Comparison of ENCODE assay signal across 8 cellular contexts in genomic region chr17:21316212-21316886, GRCh38. TPM values are rescaled to one million over a fixed set of nuclear protein-coding genes. Genes with fewer than 3 reads are reported as not detected.
DNase-seq lines count a peak whose midpoint lies in the region; ATAC-seq, FAIRE-seq and TF ChIP-seq lines count a peak whose summit lies in the region.
"Not testable (repeated sequence)": the region's sequence is repeated elsewhere in the genome, so short reads cannot be mapped to it uniquely, and the experiment has no call there.

No MANE protein-coding gene starts in this region.

- H3K4me3 ChIP-seq in A549, lung: not testable (repeated sequence)
- H3K4me3 ChIP-seq in OCI-LY7 (ENCODE audit: low read depth, low read length, poor library complexity, severe bottlenecking): peak overlapping the region; percentile 54
- H3K4me3 ChIP-seq in sigmoid colon: peak overlapping the region in 3 of 4 donors; percentile 21 to 24 (median 24)

- DNase-seq in A549 (ENCODE audit: low read depth in 1 of 2, low spot score in 1 of 2); OCI-LY7 (ENCODE audit: low spot score); lung (ENCODE audit: low spot score): not testable (repeated sequence)
- DNase-seq in activated T-cell treated with anti-CD3 and anti-CD28 coated beads, Interleukin-2, amount 50 U/mL, for 48 hours: peak; percentile 33
- peak; percentile 57 for DNase-seq in sigmoid colon

- TF ChIP-seq RAD21 in A549 (conservative IDR thresholded peaks at IDR 0.05 in 1 of 2, IDR thresholded peaks at IDR 0.05 in 1 of 2): not testable (repeated sequence)

- intact Hi-C loops in OCI-LY7 (cut with micrococcal nuclease; ENCODE audit: unreplicated experiment); sigmoid colon (cut with DNase I): not testable (repeated sequence)

- not testable (repeated sequence) for H3K79me2 ChIP-seq in OCI-LY7 (ENCODE audit: insufficient read depth, low read depth, low read length)

- H3K4me1 ChIP-seq in A549 (peaks cover 23% of the 10 kb centered on the region), OCI-LY7 (ENCODE audit: insufficient read depth, low read length, poor library complexity, severe bottlenecking) (peaks cover 13% of the 10 kb centered on the region)
- H3K4me1 ChIP-seq in lung (ENCODE audit: control insufficient read depth in 2 of 2, insufficient read depth in 2 of 2, low read length in 2 of 2); sigmoid colon: not testable (repeated sequence)

- POLR2A ChIA-PET in A549 (lab: Yijun Ruan, JAX); OCI-LY7 (lab: Charles Lee): not testable (repeated sequence)

- TF ChIP-seq POLR2A in A549 (IDR thresholded peaks at IDR 0.05; ENCODE audit: low read length); sigmoid colon (IDR thresholded peaks at IDR 0.05): not testable (repeated sequence)

- H3K9me3 ChIP-seq in A549; OCI-LY7 (ENCODE audit: low read length); lung (ENCODE audit: control insufficient read depth in 2 of 2, insufficient read depth in 1 of 2, low read length in 1 of 2); sigmoid colon: not testable (repeated sequence)

- not testable (repeated sequence) for FAIRE-seq in A549 (lab: Jason Lieb, UNC)

- not testable (repeated sequence) for H3K27me3 ChIP-seq in lung (ENCODE audit: control insufficient read depth, insufficient read depth); sigmoid colon

- not testable (repeated sequence) for H4K20me1 ChIP-seq in OCI-LY7 (ENCODE audit: insufficient read depth, low read length)

- CTCF ChIA-PET in A549 (lab: Yijun Ruan, JAX): interaction anchor here (1.5 kb wide), 1 partner anchor 197 kb away, joined by 4 read pairs; no protein-coding TSS in a partner anchor
- CTCF ChIA-PET in OCI-LY7 (lab: Charles Lee; ENCODE audit: unreplicated experiment): not testable (repeated sequence)

- TF ChIP-seq CTCF in A549 (IDR thresholded peaks at IDR 0.05): 0 out of 3 replicates have a peak, but pooled peaks have one; percentile 18
- TF ChIP-seq CTCF in OCI-LY7 (conservative IDR thresholded peaks at IDR 0.05; ENCODE audit: low read length): peak; percentile 35; the same call in 1 of the 2 replicates
- not testable (repeated sequence) for TF ChIP-seq CTCF in lung (IDR thresholded peaks at IDR 0.05; ENCODE audit: control extremely low read depth, extremely low read depth)
- peak in 1 of 4 experiments; percentile 19 for TF ChIP-seq CTCF in sigmoid colon (IDR thresholded peaks at IDR 0.05)

- 0 out of 2 replicates have a peak overlapping the region, but pooled peaks have one; percentile 46 for H2AFZ ChIP-seq in OCI-LY7 (ENCODE audit: low read length)

- not testable (repeated sequence) for BruUV-seq in OCI-LY7 (replicated peaks; lab: Mats Ljungman, UMichigan)

- ATAC-seq in A549 (peak; percentile 54 to 81), GM19351 (IDR thresholded peaks at IDR 0.05; ENCODE audit: unreplicated experiment) (peak; percentile 68), HG02759 (IDR thresholded peaks at IDR 0.05; ENCODE audit: unreplicated experiment) (peak; percentile 77), esophagus mucosa (peak; percentile 73), lung (ENCODE audit: insufficient read depth, low FRiP score) (peak; percentile 84)

- not testable (repeated sequence) for H3K9me2 ChIP-seq in OCI-LY7 (ENCODE audit: insufficient read depth, low read length)

- peak overlapping the region; percentile 49 for H3K4me2 ChIP-seq in A549
- H3K4me2 ChIP-seq in OCI-LY7 (ENCODE audit: low read length): peak overlapping the region; percentile 59

- not testable (repeated sequence) for H3K36me3 ChIP-seq in OCI-LY7 (ENCODE audit: insufficient read depth, low read length)
- H3K36me3 ChIP-seq in lung (ENCODE audit: control insufficient read depth in 2 of 2, insufficient read depth in 2 of 2, low read length in 2 of 2): peaks cover 8 to 24% of the 10 kb centered on the region in 2 donors
- H3K36me3 ChIP-seq in sigmoid colon: peaks cover 0 to 34% (median 1%) of the 10 kb centered on the region in 4 donors

- H3K27ac ChIP-seq in A549 (peak overlapping the region; percentile 42 to 77; a peak in 4 of 6 replicates), sigmoid colon (peak overlapping the region; percentile 64 to 87 (median 80))
- H3K27ac ChIP-seq in OCI-LY7 (ENCODE audit: low read depth, low read length, poor library complexity, severe bottlenecking); lung (ENCODE audit: low read depth in 1 of 2, low read length in 1 of 2): not testable (repeated sequence)

- WGBS in A549 (ENCODE audit: missing lambda C conversion rate): 58% methylated on average over 4 of the region's 39 CpGs
- whole genome bisulfite sequencing in lung, 2 donors: 44 to 75% methylated on average over 3 to 9 of the region's 39 CpGs
- WGBS in sigmoid colon, 2 donors: 43 to 48% methylated on average over 8 to 9 of the region's 39 CpGs

- not testable (repeated sequence) for TF ChIP-seq EP300 in A549 (IDR thresholded peaks at IDR 0.05); sigmoid colon (IDR thresholded peaks at IDR 0.05)

RNA-seq across cellular contexts. Expression of gene MAP2K3, which starts 31.8 kb away (rescaled TPM):
- polyA plus RNA-seq in A549 (2011; rRNA removed) (13.9 and 25.0 TPM in 2 replicates), A549 (2017; fragmentation: RNase III; extraction: RNeasy Plus Mini Kit Qiagen cat#74134 plus additional on column Dnase treatment) (36.9 to 42.8 TPM (median 37.1 TPM) in 3 replicates), lung (10 to 100 TPM; 53.9 to 99.5 TPM), sigmoid colon (10 to 100 TPM; 43.8 to 59.1 (median 54.8) TPM)
- polyA plus RNA-seq in A549 (2012; cell fraction: cytosol; rRNA removed): 53.0 and 68.6 TPM in 2 replicates
- polyA plus RNA-seq in A549 (2012; cell fraction: nucleus; rRNA removed): 114 and 126 TPM in 2 replicates
- 28.0 and 35.0 TPM in 2 replicates for polyA minus RNA-seq in A549 (2011; rRNA and poly(A)+ RNA removed)
- total RNA-seq in OCI-LY7 (2014; rRNA removed; shearing (Covaris generic)): 13.6 and 27.8 TPM in 2 replicates
- total RNA-seq in OCI-LY7 (2022) (70.3 and 71.5 TPM in 2 replicates), esophagus mucosa (41.3 TPM), lung (100 to 1,000 TPM in 1 of 2 donors, 10 to 100 TPM in 1; 36.4 to 111 TPM), sigmoid colon (10 to 100 TPM in 3 of 4 donors, 1 to 10 TPM in 1; 9.5 to 23.3 (median 13.3) TPM)

RNA-seq across cellular contexts. Expression of gene KCNJ12, which starts 59.8 kb away (rescaled TPM):
- 0.34 and 0.38 TPM in 2 replicates for polyA plus RNA-seq in A549 (2011; rRNA removed)
- 0.82 and 1.0 TPM in 2 replicates for polyA plus RNA-seq in A549 (2012; cell fraction: cytosol; rRNA removed)
- polyA plus RNA-seq in A549 (2012; cell fraction: nucleus; rRNA removed): 1.5 and 1.7 TPM in 2 replicates
- polyA plus RNA-seq in A549 (2017; fragmentation: RNase III; extraction: RNeasy Plus Mini Kit Qiagen cat#74134 plus additional on column Dnase treatment): 0.44 to 0.54 TPM (median 0.46 TPM) in 3 replicates
- 0.37 and 0.44 TPM in 2 replicates for polyA minus RNA-seq in A549 (2011; rRNA and poly(A)+ RNA removed)
- 0.13 and 0.16 TPM in 2 replicates for total RNA-seq in OCI-LY7 (2014; rRNA removed; shearing (Covaris generic))
- total RNA-seq in OCI-LY7 (2022): 0.17 and 0.22 TPM in 2 replicates
- not detected for total RNA-seq in esophagus mucosa
- total RNA-seq in lung: 1 to 10 TPM; 3.4 to 6.6 TPM
- polyA plus RNA-seq in lung: 1 to 10 TPM in 1 of 2 donors, under 1 TPM in 1; 0.67 to 1.6 TPM
- 1 to 10 TPM in 3 of 4 donors, under 1 TPM in 1; 0.54 to 2.2 (median 1.4) TPM for total RNA-seq in sigmoid colon
- polyA plus RNA-seq in sigmoid colon: under 1 TPM; 0.23 to 0.60 (median 0.60) TPM
